ENCODE assay signal across 21 cellular contexts in genomic region chr13:59915252-59915651, GRCh38.
"Had no signal": no experiment of that assay in that cellular context is flagged by ENCODE, and none has a peak within 500 bp of the region (broad histone marks: within the 10 kb centered on the region; RNA-seq: fewer than 3 reads in every experiment).

No MANE protein-coding gene starts in this region.

- H3K4me3 Mint-ChIP-seq: dendritic cell treated with granulocyte-macrophage colony-stimulating factor and Interleukin-4, amounts not matched to agents 40 ng/mL and 50 ng/mL, for 4 days; effector memory CD8-positive, alpha-beta T cell; naive B cell; nephron; stimulated activated memory B cell treated with anti-CD40 and anti-IgM and Interleukin-4, amounts not matched to agents 10 μg/mL and 1 μg/mL and 100 μg/mL, for 72 hours; stimulated activated naive CD8-positive, alpha-beta T cell treated with anti-CD3 and anti-CD28 coated beads, Interleukin-15, Interleukin-2, amounts not matched to agents 100 ng/mL and 50 ng/mL, for 24 hours had no signal

- H3K27ac Mint-ChIP-seq: dendritic cell treated with granulocyte-macrophage colony-stimulating factor and Interleukin-4, amounts not matched to agents 40 ng/mL and 50 ng/mL, for 4 days; effector memory CD8-positive, alpha-beta T cell; naive B cell; nephron; stimulated activated memory B cell treated with anti-CD40 and anti-IgM and Interleukin-4, amounts not matched to agents 10 μg/mL and 1 μg/mL and 100 μg/mL, for 72 hours; stimulated activated naive CD8-positive, alpha-beta T cell treated with anti-CD3 and anti-CD28 coated beads, Interleukin-15, Interleukin-2, amounts not matched to agents 100 ng/mL and 50 ng/mL, for 24 hours had no signal

- H3K27ac ChIP-seq: foreskin keratinocyte, psoas muscle, spleen, tibial artery, upper lobe of left lung, uterus had no signal

- ATAC-seq: effector memory CD8-positive, alpha-beta T cell; foreskin keratinocyte; left cardiac atrium; psoas muscle; sciatic nerve; stimulated activated memory B cell treated with anti-CD40 and anti-IgM and Interleukin-4, amounts not matched to agents 10 μg/mL and 1 μg/mL and 100 μg/mL, for 72 hours had no signal

- H3K27me3 Mint-ChIP-seq: dendritic cell treated with granulocyte-macrophage colony-stimulating factor and Interleukin-4, amounts not matched to agents 40 ng/mL and 50 ng/mL, for 4 days; effector memory CD8-positive, alpha-beta T cell; naive B cell; stimulated activated memory B cell treated with anti-CD40 and anti-IgM and Interleukin-4, amounts not matched to agents 10 μg/mL and 1 μg/mL and 100 μg/mL, for 72 hours; stimulated activated naive CD8-positive, alpha-beta T cell treated with anti-CD3 and anti-CD28 coated beads, Interleukin-15, Interleukin-2, amounts not matched to agents 100 ng/mL and 50 ng/mL, for 24 hours had no signal

- H3K36me3 ChIP-seq: spleen, tibial artery, upper lobe of left lung, uterus had no signal

- H3K4me1 Mint-ChIP-seq: naive B cell; nephron; stimulated activated memory B cell treated with anti-CD40 and anti-IgM and Interleukin-4, amounts not matched to agents 10 μg/mL and 1 μg/mL and 100 μg/mL, for 72 hours had no signal

- H3K27me3 ChIP-seq: foreskin keratinocyte, spleen, tibial artery, upper lobe of left lung, uterus had no signal

- H3K36me3 Mint-ChIP-seq: naive B cell; stimulated activated memory B cell treated with anti-CD40 and anti-IgM and Interleukin-4, amounts not matched to agents 10 μg/mL and 1 μg/mL and 100 μg/mL, for 72 hours had no signal

- H3K4me3 ChIP-seq: psoas muscle, spleen, tibial artery, upper lobe of left lung, uterus had no signal

- DNase-seq: effector memory CD8-positive, alpha-beta T cell; foreskin keratinocyte; kidney; left cardiac atrium; mesendoderm; naive B cell; occipital lobe; psoas muscle; retina; spleen; stimulated activated CD4-positive, alpha-beta T cell treated with anti-CD3 and anti-CD28 coated beads, Interleukin-15, amount 100 ng/mL, for 24 hours; stimulated activated CD4-positive, alpha-beta T cell treated with anti-CD3 and anti-CD28 coated beads, Interleukin-1b, Interleukin-23, amount 100 ng/mL, for 48 hours; stimulated activated CD4-positive, alpha-beta T cell treated with anti-CD3 and anti-CD28 coated beads, Interleukin-4, amount 100 ng/mL, for 24 hours; tibial artery; upper lobe of left lung; uterus had no signal

- H3K9me3 Mint-ChIP-seq: dendritic cell treated with granulocyte-macrophage colony-stimulating factor and Interleukin-4, amounts not matched to agents 40 ng/mL and 50 ng/mL, for 4 days; effector memory CD8-positive, alpha-beta T cell; naive B cell; nephron; stimulated activated memory B cell treated with anti-CD40 and anti-IgM and Interleukin-4, amounts not matched to agents 10 μg/mL and 1 μg/mL and 100 μg/mL, for 72 hours; stimulated activated naive CD8-positive, alpha-beta T cell treated with anti-CD3 and anti-CD28 coated beads, Interleukin-15, Interleukin-2, amounts not matched to agents 100 ng/mL and 50 ng/mL, for 24 hours had no signal

- H3K4me1 ChIP-seq: foreskin keratinocyte, psoas muscle, spleen, tibial artery, upper lobe of left lung, uterus had no signal

- H3K9me3 ChIP-seq: psoas muscle, spleen, tibial artery, upper lobe of left lung, uterus had no signal
